Comparison of ENCODE assay signal across 25 cellular contexts in genomic region chr3:141126661-141127343, GRCh38.
DNase-seq lines count a peak whose midpoint lies in the region; ATAC-seq and TF ChIP-seq lines count a peak whose summit lies in the region.
"Had no signal": no experiment of that assay in that cellular context is flagged by ENCODE, and none has a peak within 500 bp of the region (broad histone marks: within the 10 kb centered on the region; RNA-seq: fewer than 3 reads in every experiment).

No MANE protein-coding gene starts in this region.

- no peak overlapping the region for H2AFZ ChIP-seq in Loucy (ENCODE audit: low read length)
- no peak overlapping the region for H2AFZ ChIP-seq in GM23338

- no peak for ATAC-seq in GM21390 (IDR thresholded peaks at IDR 0.05; ENCODE audit: unreplicated experiment)
- no peak for ATAC-seq in GM23338
- ATAC-seq: A549, GM12878, HCT116 had no signal

- H3K9me3 Mint-ChIP-seq in osteocyte (ENCODE audit: unreplicated experiment) (peaks cover 4% of the 10 kb centered on the region), GM23338 (peaks cover 5% of the 10 kb centered on the region; the same call in 2 of the 3 replicates)
- H3K9me3 Mint-ChIP-seq: CD4-positive, alpha-beta T cell had no signal

- peak overlapping the region; percentile 7 for H3K9ac ChIP-seq in Loucy (ENCODE audit: low read depth, low read length, poor library complexity, severe bottlenecking)
- H3K9ac ChIP-seq: BLaER1 treated with 17β-estradiol and CSF1 and Interleukin-3, amounts not matched to agents 10 nM and 100 nM had no signal

- no peak for TF ChIP-seq CTCF in Loucy (conservative IDR thresholded peaks at IDR 0.05; ENCODE audit: low read length)
- TF ChIP-seq CTCF in osteocyte (IDR thresholded peaks at IDR 0.05), result no peak
- TF ChIP-seq CTCF in GM23338 (conservative IDR thresholded peaks at IDR 0.05; ENCODE audit: low read depth in 2 of 2), result no peak

- H3K9me3 ChIP-seq in Loucy (ENCODE audit: insufficient read depth, low read depth, low read length), result no peaks in the 10 kb centered on the region
- H3K9me3 ChIP-seq: A549; BLaER1 treated with 17β-estradiol and CSF1 and Interleukin-3, amounts not matched to agents 10 nM and 100 nM had no signal

- H3K4me1 ChIP-seq in Loucy (ENCODE audit: insufficient read depth, low read length, poor library complexity, severe bottlenecking) (peaks cover 29% of the 10 kb centered on the region), GM23338 (ENCODE audit: insufficient read depth) (no peaks in the 10 kb centered on the region)
- H3K4me1 ChIP-seq: A549; BLaER1 treated with 17β-estradiol and CSF1 and Interleukin-3, amounts not matched to agents 10 nM and 100 nM had no signal

- no peaks in the 10 kb centered on the region for H3K4me1 Mint-ChIP-seq in osteocyte (ENCODE audit: unreplicated experiment)
- no peaks in the 10 kb centered on the region; the same call in 1 of the 3 replicates for H3K4me1 Mint-ChIP-seq in GM23338

- no peak overlapping the region for H3K27ac ChIP-seq in GM23338 (ENCODE audit: low read depth)
- H3K27ac ChIP-seq: A549; BLaER1 treated with 17β-estradiol and CSF1 and Interleukin-3, amounts not matched to agents 10 nM and 100 nM; HL-60; SK-N-MC had no signal

- H3K27me3 ChIP-seq in Loucy (ENCODE audit: insufficient read depth, low read length, poor library complexity, severe bottlenecking) (no peaks in the 10 kb centered on the region), GM23338 (ENCODE audit: insufficient read depth) (no peaks in the 10 kb centered on the region)
- H3K27me3 ChIP-seq: BLaER1 treated with 17β-estradiol and CSF1 and Interleukin-3, amounts not matched to agents 10 nM and 100 nM had no signal

- H3K4me2 ChIP-seq in Loucy (ENCODE audit: low read depth, low read length, poor library complexity, severe bottlenecking) (no peak overlapping the region), GM23338 (no peak overlapping the region)
- H3K4me2 ChIP-seq: A549; BLaER1 treated with 17β-estradiol and CSF1 and Interleukin-3, amounts not matched to agents 10 nM and 100 nM had no signal

- H3K4me3 ChIP-seq in Loucy (ENCODE audit: low read length, poor library complexity, severe bottlenecking) (no peak overlapping the region), GM23338 (no peak overlapping the region)
- H3K4me3 ChIP-seq: A549; BLaER1 treated with 17β-estradiol and CSF1 and Interleukin-3, amounts not matched to agents 10 nM and 100 nM; GM12878; SK-N-MC had no signal

- DNase-seq in ecto neural progenitor cell (ENCODE audit: low spot score) (peak; percentile 32), mesenteric fat pad (ENCODE audit: low spot score) (peak; percentile 60), osteocyte (ENCODE audit: extremely low spot score, unreplicated experiment) (peak; percentile 80), GM19240 (ENCODE audit: insufficient read length, low spot score) (no peak), GM23338 (ENCODE audit: low spot score) (no peak)
- DNase-seq: AML-193; CD4-positive, alpha-beta T cell; COR-L47; DMS53; EL; GDM1; NCI-H1092; NCI-H1417 treated with DMSO at 0.1 percent for 48 hours; NCI-H2081; NCI-H226; NCI-H510A; SIG-M5 had no signal

- H3K27me3 Mint-ChIP-seq in osteocyte (ENCODE audit: unreplicated experiment) (no peaks in the 10 kb centered on the region), GM23338 (ENCODE audit: insufficient read depth, low read depth, poor library complexity) (peaks cover 6% of the 10 kb centered on the region)

- H3F3A ChIP-seq in Loucy (ENCODE audit: low read depth) (no peaks in the 10 kb centered on the region), GM23338 (replicated peaks; ENCODE audit: low read depth) (no peaks in the 10 kb centered on the region)

- H3K27ac Mint-ChIP-seq in osteocyte (ENCODE audit: unreplicated experiment) (no peak overlapping the region), GM23338 (no peak overlapping the region)
- H3K27ac Mint-ChIP-seq: CD4-positive, alpha-beta T cell had no signal

- no peaks in the 10 kb centered on the region for H4K20me1 ChIP-seq in Loucy (ENCODE audit: insufficient read depth, low read length, poor library complexity, severe bottlenecking)
- no peaks in the 10 kb centered on the region for H4K20me1 ChIP-seq in GM23338 (replicated peaks; ENCODE audit: insufficient read depth)
- H4K20me1 ChIP-seq: BLaER1 treated with 17β-estradiol and CSF1 and Interleukin-3, amounts not matched to agents 10 nM and 100 nM had no signal

- H3K9me2 ChIP-seq in Loucy (replicated peaks; ENCODE audit: low read depth, low read length) (no peaks in the 10 kb centered on the region), GM23338 (ENCODE audit: insufficient read depth) (no peaks in the 10 kb centered on the region)

- no peaks in the 10 kb centered on the region for H3K36me3 Mint-ChIP-seq in osteocyte (ENCODE audit: unreplicated experiment)
- 0 out of 3 replicates have a peak, but pooled peaks cover 5% of the 10 kb centered on the region for H3K36me3 Mint-ChIP-seq in GM23338 (ENCODE audit: low read depth)

- H3K36me3 ChIP-seq in Loucy (ENCODE audit: insufficient read depth, low read length), result no peaks in the 10 kb centered on the region
- no peaks in the 10 kb centered on the region for H3K36me3 ChIP-seq in GM23338 (ENCODE audit: insufficient read depth)
- H3K36me3 ChIP-seq: BLaER1 treated with 17β-estradiol and CSF1 and Interleukin-3, amounts not matched to agents 10 nM and 100 nM had no signal

- no peak overlapping the region for H3K4me3 Mint-ChIP-seq in osteocyte (ENCODE audit: unreplicated experiment)
- H3K4me3 Mint-ChIP-seq in GM23338, result no peak overlapping the region
- H3K4me3 Mint-ChIP-seq: CD4-positive, alpha-beta T cell had no signal

- no peaks in the 10 kb centered on the region for H3K79me2 ChIP-seq in Loucy (ENCODE audit: insufficient read depth, low read length)
- H3K79me2 ChIP-seq in GM23338 (replicated peaks; ENCODE audit: insufficient read depth), result no peaks in the 10 kb centered on the region

TF ChIP-seq in GM23338, 12 proteins besides CTCF, POLR2A, EP300 and RAD21 (continues in another document):
- TF ChIP-seq STAT1 (IDR thresholded peaks at IDR 0.05; ENCODE audit: unreplicated experiment), result no peak
- TF ChIP-seq NANOG (IDR thresholded peaks at IDR 0.05; ENCODE audit: borderline replicate concordance), result no peak
- no peak for TF ChIP-seq CREB1 (CRISPR knock-in tag; IDR thresholded peaks at IDR 0.05; ENCODE audit: low read depth)
- TF ChIP-seq, protein P1, sequence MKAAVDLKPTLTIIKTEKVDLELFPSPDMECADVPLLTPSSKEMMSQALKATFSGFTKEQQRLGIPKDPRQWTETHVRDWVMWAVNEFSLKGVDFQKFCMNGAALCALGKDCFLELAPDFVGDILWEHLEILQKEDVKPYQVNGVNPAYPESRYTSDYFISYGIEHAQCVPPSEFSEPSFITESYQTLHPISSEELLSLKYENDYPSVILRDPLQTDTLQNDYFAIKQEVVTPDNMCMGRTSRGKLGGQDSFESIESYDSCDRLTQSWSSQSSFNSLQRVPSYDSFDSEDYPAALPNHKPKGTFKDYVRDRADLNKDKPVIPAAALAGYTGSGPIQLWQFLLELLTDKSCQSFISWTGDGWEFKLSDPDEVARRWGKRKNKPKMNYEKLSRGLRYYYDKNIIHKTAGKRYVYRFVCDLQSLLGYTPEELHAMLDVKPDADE (IDR thresholded peaks at IDR 0.05), result no peak
- no peak for TF ChIP-seq EZH2 (IDR thresholded peaks at IDR 0.05; ENCODE audit: low read depth, unreplicated experiment)

Comparison
In these comparisons a context has a peak if more than half of its experiments do, and no peak if none do; other contexts are left out.
1. DNase-seq: peak in ecto neural progenitor cell (single experiment), mesenteric fat pad (single experiment) and osteocyte (single experiment); none in GM19240 (single experiment) and GM23338 (single experiment).